In the genomic region with DNA sequence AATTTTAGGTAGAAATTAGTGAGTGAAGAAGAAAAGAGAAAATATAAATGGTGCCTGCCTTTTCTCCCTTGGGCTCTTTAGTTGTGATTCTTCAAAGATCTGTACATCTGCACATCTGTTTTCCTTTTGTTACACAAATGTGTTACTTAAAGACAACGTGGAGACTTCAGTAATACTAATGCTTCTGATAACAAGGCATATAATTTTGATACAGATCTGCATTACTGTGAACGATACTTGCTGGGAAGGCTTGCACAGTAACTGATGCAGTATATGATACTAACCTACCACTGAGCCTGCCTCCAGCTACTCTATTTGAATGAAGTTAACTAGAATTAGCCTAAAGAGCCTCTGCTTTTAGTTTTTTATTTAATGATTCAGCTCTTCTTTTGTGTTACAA, we compare ENCODE assay signal across 25 cellular contexts.
"Had no signal": no experiment of that assay in that cellular context is flagged by ENCODE, and none has a peak within 500 bp of the region (broad histone marks: within the 10 kb centered on the region; RNA-seq: fewer than 3 reads in every experiment).

No MANE protein-coding gene starts in this region.

- H3K36me3 Mint-ChIP-seq: naive B cell had no signal

- H3K9me3 ChIP-seq: gastrocnemius medialis, lower lobe of right lung, mucosa of descending colon had no signal

- H3K27me3 Mint-ChIP-seq: effector memory CD8-positive, alpha-beta T cell; naive B cell had no signal

- H3K4me1 ChIP-seq: esophagus squamous epithelium, gastrocnemius medialis, heart right ventricle, left lung, lower lobe of right lung had no signal

- H3K27me3 ChIP-seq: dorsolateral prefrontal cortex, esophagus squamous epithelium, gastrocnemius medialis, heart right ventricle, left lung had no signal

- H3K27ac Mint-ChIP-seq: effector memory CD8-positive, alpha-beta T cell; endodermal cell; mesothelial cell of epicardium; naive B cell had no signal

- H3K36me3 ChIP-seq: esophagus squamous epithelium, gastrocnemius medialis, heart right ventricle, left lung, lower lobe of right lung had no signal

- ATAC-seq: effector memory CD8-positive, alpha-beta T cell; esophagus mucosa; gastrocnemius medialis; heart right ventricle; left cardiac atrium; left lung; left ventricle myocardium superior; lower lobe of right lung; mucosa of descending colon had no signal

- H3K4me3 ChIP-seq: coronary artery, dorsolateral prefrontal cortex, esophagus squamous epithelium, gastrocnemius medialis, heart right ventricle, left lung, lower lobe of right lung, mucosa of descending colon had no signal

- H3K27ac ChIP-seq: coronary artery, dorsolateral prefrontal cortex, epithelial cell of prostate, esophagus squamous epithelium, gastrocnemius medialis, heart right ventricle, left lung, lower lobe of right lung had no signal

- H3K4me3 Mint-ChIP-seq: effector memory CD8-positive, alpha-beta T cell; endodermal cell; mesothelial cell of epicardium; naive B cell had no signal

- H3K4me1 Mint-ChIP-seq: naive B cell had no signal

- DNase-seq: dermis blood vessel endothelial cell; dorsolateral prefrontal cortex; effector CD8-positive, alpha-beta T cell; effector memory CD8-positive, alpha-beta T cell; endodermal cell; erythroblast; esophagus squamous epithelium; foreskin fibroblast; foreskin melanocyte; gastrocnemius medialis; glutamatergic neuron; head of caudate nucleus; heart right ventricle; hippocampal formation; left cardiac atrium; left lung; left ventricle myocardium superior; lower lobe of right lung; mesenchymal stem cell; mucosa of descending colon; naive B cell had no signal
